Comparison of ENCODE assay signal across 8 cellular contexts in the genomic region with DNA sequence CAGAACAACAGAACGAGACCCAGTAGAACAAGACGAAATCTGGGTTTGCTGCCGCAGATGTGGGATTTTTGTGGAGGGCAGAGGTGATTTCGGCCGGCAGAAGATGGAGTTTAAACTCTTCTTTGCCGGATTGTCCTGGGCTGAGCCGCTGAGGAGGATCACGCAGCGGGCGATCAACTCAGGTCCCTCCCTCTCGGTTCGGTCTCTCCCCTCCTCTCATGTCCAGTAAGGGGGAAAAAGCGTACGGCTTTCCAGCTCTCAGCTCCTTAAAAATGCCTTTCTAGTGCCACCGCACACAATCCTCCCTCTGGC. TPM values are rescaled to one million over a fixed set of nuclear protein-coding genes. Genes with fewer than 3 reads are reported as not detected.
A peak's percentile ranks its signal among the peaks of the same experiment; 100 is the strongest.
DNase-seq lines count a peak whose midpoint lies in the region; ATAC-seq and TF ChIP-seq lines count a peak whose summit lies in the region.

No MANE protein-coding gene starts in this region.

- H3K27me3 ChIP-seq in HCT116 (ENCODE audit: insufficient read depth, low read length) (no peaks in the 10 kb centered on the region), skeletal muscle satellite cell (ENCODE audit: control insufficient read depth, insufficient read depth, low read length) (no peaks in the 10 kb centered on the region)

- H3K79me2 ChIP-seq in HCT116 (ENCODE audit: insufficient read depth, low read length) = peaks cover 71% of the 10 kb centered on the region

- peaks cover 12% of the 10 kb centered on the region for H3K9me3 Mint-ChIP-seq in glutamatergic neuron (ENCODE audit: unreplicated experiment)

- H3K27ac ChIP-seq in HCT116 (ENCODE audit: low read depth, low read length) (peak overlapping the region; percentile 83), VCaP (peak overlapping the region; percentile 100)

- no peak for TF ChIP-seq RAD21 in HCT116 (IDR thresholded peaks at IDR 0.05; ENCODE audit: low read depth)

- H3K4me1 Mint-ChIP-seq in glutamatergic neuron (ENCODE audit: low read depth, unreplicated experiment) = peaks cover 21% of the 10 kb centered on the region

- TSS peak; percentile 34 for BruUV-seq in HCT116 (replicated peaks; lab: Mats Ljungman, UMichigan)

- no peak for TF ChIP-seq POLR2A in HCT116 (IDR thresholded peaks at IDR 0.05; ENCODE audit: borderline replicate concordance, extremely low read depth, insufficient read depth, insufficient read length)

- RAD21 ChIA-PET in HCT116 (lab: Charles Lee; ENCODE audit: low non-redundant PET in 1 of 2, low total read pairs in 2 of 2, uncharacterized antibody in 2 of 2, unreplicated experiment in 2 of 2) = no interaction called here

- no peak overlapping the region for H2AFZ ChIP-seq in HCT116 (ENCODE audit: low read depth, low read length, poor library complexity, severe bottlenecking)

- H3K27ac Mint-ChIP-seq in glutamatergic neuron (ENCODE audit: unreplicated experiment) = peak overlapping the region; percentile 92

- H3K4me3 ChIP-seq in HCT116 (replicated peaks in 1 of 2; ENCODE audit: low read depth in 1 of 2, low read length in 2 of 2) (peak overlapping the region; percentile 81 to 92), skeletal muscle satellite cell (ENCODE audit: low read length) (peak overlapping the region; percentile 86)

- H3K9me3 ChIP-seq in HCT116 (ENCODE audit: control insufficient read depth in 1 of 2, insufficient read depth in 1 of 2, low read depth in 1 of 2, low read length in 2 of 2) (no peaks in the 10 kb centered on the region), skeletal muscle satellite cell (replicated peaks; ENCODE audit: low read length) (no peaks in the 10 kb centered on the region)

- intact Hi-C loops in HCT116 (cut with micrococcal nuclease) = no loop called here

- no peaks in the 10 kb centered on the region for H4K20me1 ChIP-seq in HCT116 (ENCODE audit: insufficient read depth)

- H3K27me3 Mint-ChIP-seq in glutamatergic neuron (ENCODE audit: unreplicated experiment) = peaks cover 11% of the 10 kb centered on the region

- H3K4me1 ChIP-seq in HCT116 (ENCODE audit: control insufficient read depth in 1 of 2, insufficient read depth in 2 of 2, low read length in 2 of 2) (peaks cover 16 to 28% of the 10 kb centered on the region in 2 experiments), skeletal muscle satellite cell (ENCODE audit: control insufficient read depth, insufficient read depth, low read length) (peaks cover 44% of the 10 kb centered on the region)

- no peak for DNase-seq in HCT116 (ENCODE audit: low read depth, low spot score)
- DNase-seq in glutamatergic neuron = no peak
- no peak for DNase-seq in putamen (ENCODE audit: low spot score)
- no peak for DNase-seq in COLO668 (lab: John Stamatoyannopoulos, UW; ENCODE audit: unreplicated experiment)
- no peak for DNase-seq in SIG-M5 treated with dmso at 0.1 percent for 504 hours (lab: John Stamatoyannopoulos, UW; ENCODE audit: unreplicated experiment)

- no peaks in the 10 kb centered on the region for H3K36me3 Mint-ChIP-seq in glutamatergic neuron (ENCODE audit: unreplicated experiment)

- H3K9me2 ChIP-seq in HCT116 (ENCODE audit: insufficient read depth) = no peaks in the 10 kb centered on the region

- POLR2A ChIA-PET in HCT116 (lab: Charles Lee) = interaction anchor here (1.3 to 1.8 kb wide), 2 partner anchors 221 to 229 kb away, joined by 6 to 10 read pairs; a partner anchor contains a TSS

- TF ChIP-seq CTCF in HCT116 (IDR thresholded peaks at IDR 0.05 in 2 of 3, conservative IDR thresholded peaks at IDR 0.05 in 1 of 3; ENCODE audit: borderline replicate concordance in 1 of 3, insufficient read depth in 1 of 3, low read depth in 2 of 3, low read length in 2 of 3) = no peak
- TF ChIP-seq CTCF in VCaP (conservative IDR thresholded peaks at IDR 0.05) = no peak
- TF ChIP-seq CTCF in glutamatergic neuron (IDR thresholded peaks at IDR 0.05; ENCODE audit: partially characterized antibody, unreplicated experiment) = no peak

- peak overlapping the region; percentile 90 for H3K4me2 ChIP-seq in HCT116 (ENCODE audit: low read length)
- H3K4me2 ChIP-seq in skeletal muscle satellite cell (ENCODE audit: low read length) = peak overlapping the region; percentile 85

- ATAC-seq in HCT116 = no peak
- ATAC-seq in HG02678 (IDR thresholded peaks at IDR 0.05; ENCODE audit: unreplicated experiment) = no peak

- CTCF ChIA-PET in HCT116 (lab: Charles Lee) = interaction anchor here (1.6 to 4.5 kb wide), 2 partner anchors 17 to 222 kb away, joined by 7 to 44 read pairs; a partner anchor contains a TSS

- H3K9ac ChIP-seq in HCT116 (ENCODE audit: low read length) (peak overlapping the region; percentile 70), skeletal muscle satellite cell (ENCODE audit: low read depth, low read length) (peak overlapping the region; percentile 89)

- H3K4me3 Mint-ChIP-seq in glutamatergic neuron (ENCODE audit: unreplicated experiment) = peak overlapping the region; percentile 97

- H3K36me3 ChIP-seq in HCT116 (ENCODE audit: control insufficient read depth in 1 of 2, insufficient read depth in 2 of 2, low read length in 2 of 2) = peaks cover 6 to 7% of the 10 kb centered on the region in 2 experiments; a peak in 3 of 4 replicates
- H3K36me3 ChIP-seq in skeletal muscle satellite cell (ENCODE audit: insufficient read depth, low read length) = peaks cover 7% of the 10 kb centered on the region

TF ChIP-seq in HCT116, 20 proteins besides CTCF, POLR2A, EP300 and RAD21:
- TF ChIP-seq EZH2phosphoT487 (IDR thresholded peaks at IDR 0.05; ENCODE audit: borderline replicate concordance) (no peak), ELF1 (IDR thresholded peaks at IDR 0.05; ENCODE audit: borderline replicate concordance, low read depth) (no peak), CEBPB (IDR thresholded peaks at IDR 0.05; ENCODE audit: low read depth) (no peak), JUND (IDR thresholded peaks at IDR 0.05) (no peak)
- TF ChIP-seq, protein P1, sequence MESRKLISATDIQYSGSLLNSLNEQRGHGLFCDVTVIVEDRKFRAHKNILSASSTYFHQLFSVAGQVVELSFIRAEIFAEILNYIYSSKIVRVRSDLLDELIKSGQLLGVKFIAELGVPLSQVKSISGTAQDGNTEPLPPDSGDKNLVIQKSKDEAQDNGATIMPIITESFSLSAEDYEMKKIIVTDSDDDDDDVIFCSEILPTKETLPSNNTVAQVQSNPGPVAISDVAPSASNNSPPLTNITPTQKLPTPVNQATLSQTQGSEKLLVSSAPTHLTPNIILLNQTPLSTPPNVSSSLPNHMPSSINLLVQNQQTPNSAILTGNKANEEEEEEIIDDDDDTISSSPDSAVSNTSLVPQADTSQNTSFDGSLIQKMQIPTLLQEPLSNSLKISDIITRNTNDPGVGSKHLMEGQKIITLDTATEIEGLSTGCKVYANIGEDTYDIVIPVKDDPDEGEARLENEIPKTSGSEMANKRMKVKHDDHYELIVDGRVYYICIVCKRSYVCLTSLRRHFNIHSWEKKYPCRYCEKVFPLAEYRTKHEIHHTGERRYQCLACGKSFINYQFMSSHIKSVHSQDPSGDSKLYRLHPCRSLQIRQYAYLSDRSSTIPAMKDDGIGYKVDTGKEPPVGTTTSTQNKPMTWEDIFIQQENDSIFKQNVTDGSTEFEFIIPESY (IDR thresholded peaks at IDR 0.05; ENCODE audit: extremely low read depth, insufficient replicate concordance, low read length) = no peak
- TF ChIP-seq, protein P2, sequence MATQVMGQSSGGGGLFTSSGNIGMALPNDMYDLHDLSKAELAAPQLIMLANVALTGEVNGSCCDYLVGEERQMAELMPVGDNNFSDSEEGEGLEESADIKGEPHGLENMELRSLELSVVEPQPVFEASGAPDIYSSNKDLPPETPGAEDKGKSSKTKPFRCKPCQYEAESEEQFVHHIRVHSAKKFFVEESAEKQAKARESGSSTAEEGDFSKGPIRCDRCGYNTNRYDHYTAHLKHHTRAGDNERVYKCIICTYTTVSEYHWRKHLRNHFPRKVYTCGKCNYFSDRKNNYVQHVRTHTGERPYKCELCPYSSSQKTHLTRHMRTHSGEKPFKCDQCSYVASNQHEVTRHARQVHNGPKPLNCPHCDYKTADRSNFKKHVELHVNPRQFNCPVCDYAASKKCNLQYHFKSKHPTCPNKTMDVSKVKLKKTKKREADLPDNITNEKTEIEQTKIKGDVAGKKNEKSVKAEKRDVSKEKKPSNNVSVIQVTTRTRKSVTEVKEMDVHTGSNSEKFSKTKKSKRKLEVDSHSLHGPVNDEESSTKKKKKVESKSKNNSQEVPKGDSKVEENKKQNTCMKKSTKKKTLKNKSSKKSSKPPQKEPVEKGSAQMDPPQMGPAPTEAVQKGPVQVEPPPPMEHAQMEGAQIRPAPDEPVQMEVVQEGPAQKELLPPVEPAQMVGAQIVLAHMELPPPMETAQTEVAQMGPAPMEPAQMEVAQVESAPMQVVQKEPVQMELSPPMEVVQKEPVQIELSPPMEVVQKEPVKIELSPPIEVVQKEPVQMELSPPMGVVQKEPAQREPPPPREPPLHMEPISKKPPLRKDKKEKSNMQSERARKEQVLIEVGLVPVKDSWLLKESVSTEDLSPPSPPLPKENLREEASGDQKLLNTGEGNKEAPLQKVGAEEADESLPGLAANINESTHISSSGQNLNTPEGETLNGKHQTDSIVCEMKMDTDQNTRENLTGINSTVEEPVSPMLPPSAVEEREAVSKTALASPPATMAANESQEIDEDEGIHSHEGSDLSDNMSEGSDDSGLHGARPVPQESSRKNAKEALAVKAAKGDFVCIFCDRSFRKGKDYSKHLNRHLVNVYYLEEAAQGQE (IDR thresholded peaks at IDR 0.05; ENCODE audit: low read depth) = no peak
TF ChIP-seq in HCT116: peak in this region for 0.

RNA-seq across cellular contexts. Expression of a gene that starts 2.5 kb away (rescaled TPM):
- 35.7 TPM for total RNA-seq in HCT116 (2021; ENCODE audit: unreplicated experiment)
- 29.2 and 33.0 TPM in 2 replicates for polyA plus RNA-seq in HCT116 (2012)
- total RNA-seq in glutamatergic neuron (ENCODE audit: unreplicated experiment) = 59.8 TPM
- 13.3 and 27.1 TPM in 2 replicates for total RNA-seq in skeletal muscle satellite cell (2012; rRNA removed)

RNA-seq across cellular contexts. Expression of a gene that starts 46.0 kb away (rescaled TPM):
- total RNA-seq in HCT116 (2021; ENCODE audit: unreplicated experiment) (13.5 TPM), glutamatergic neuron (ENCODE audit: unreplicated experiment) (17.0 TPM)
- polyA plus RNA-seq in HCT116 (2012) = 5.6 and 7.3 TPM in 2 replicates
- total RNA-seq in skeletal muscle satellite cell (2012; rRNA removed) = 3.8 and 4.6 TPM in 2 replicates

RNA-seq across cellular contexts. Expression of a gene that starts 51.3 kb away (rescaled TPM):
- total RNA-seq in HCT116 (2021; ENCODE audit: unreplicated experiment) = 98.1 TPM
- 58.9 and 59.8 TPM in 2 replicates for polyA plus RNA-seq in HCT116 (2012)
- 143 TPM for total RNA-seq in glutamatergic neuron (ENCODE audit: unreplicated experiment)
- total RNA-seq in skeletal muscle satellite cell (2012; rRNA removed) = 31.9 and 32.5 TPM in 2 replicates

RNA-seq across cellular contexts. Expression of a gene that starts 57.0 kb away (rescaled TPM):
- total RNA-seq in HCT116 (2021; ENCODE audit: unreplicated experiment) (0.22 TPM), glutamatergic neuron (ENCODE audit: unreplicated experiment) (6.7 TPM)
- 0.13 and 0.16 TPM in 2 replicates for polyA plus RNA-seq in HCT116 (2012)
- under 0.01 TPM in 1 of 2 replicates, not detected in the other for total RNA-seq in skeletal muscle satellite cell (2012; rRNA removed)
